ENCODE assay signal across 8 cellular contexts in genomic region chrX:119488749-119489148, GRCh38. TPM values are rescaled to one million over a fixed set of nuclear protein-coding genes. Genes with fewer than 3 reads are reported as not detected.
DNase-seq lines count a peak whose midpoint lies in the region; ATAC-seq and TF ChIP-seq lines count a peak whose summit lies in the region.

No MANE protein-coding gene starts in this region.

- H3K4me3 ChIP-seq in fibroblast of the aortic adventitia (ENCODE audit: low read depth, low read length) (no peak overlapping the region), trophoblast cell (ENCODE audit: low read depth, low read length) (no peak overlapping the region)

- H2BK12ac ChIP-seq in trophoblast cell (ENCODE audit: low read length), result no peak overlapping the region

- no peaks in the 10 kb centered on the region for H3K9me3 ChIP-seq in trophoblast cell (ENCODE audit: insufficient read depth, low read depth, low read length)

- H3K4ac ChIP-seq in trophoblast cell (ENCODE audit: low read depth, low read length), result no peak overlapping the region

- DNase-seq in activated T-cell treated with anti-CD3 and anti-CD28 coated beads for 4 hours, result peak; percentile 9
- no peak for DNase-seq in activated T-cell treated with anti-CD3 and anti-CD28 coated beads, Interleukin-2, amount 50 U/mL, for 1 hour
- peak; percentile 4 for DNase-seq in NCI-H1105 (lab: John Stamatoyannopoulos, UW)
- DNase-seq in activated CD4-positive, alpha-beta T cell treated with anti-CD3 and anti-CD28 coated beads for 48 hours, result peak; percentile 35
- DNase-seq in fibroblast of the aortic adventitia (ENCODE audit: low read depth), result peak; percentile 71
- DNase-seq in trophoblast cell, result peak; percentile 30 to 69

- no peak overlapping the region for H3K27ac ChIP-seq in trophoblast cell (ENCODE audit: low read depth, low read length)

- H2AK5ac ChIP-seq in trophoblast cell (ENCODE audit: low read length), result no peak overlapping the region

- H3K18ac ChIP-seq in trophoblast cell (ENCODE audit: low read length), result no peak overlapping the region

- H3K9ac ChIP-seq in trophoblast cell (ENCODE audit: low read length), result no peak overlapping the region

- ATAC-seq in HG02678 (IDR thresholded peaks at IDR 0.05; ENCODE audit: unreplicated experiment) (no peak), GM19035 (IDR thresholded peaks at IDR 0.05; ENCODE audit: unreplicated experiment) (no peak)

- peak; percentile 61 for TF ChIP-seq CTCF in fibroblast of the aortic adventitia (IDR thresholded peaks at IDR 0.05; ENCODE audit: insufficient read depth, low read length)

- H2AFZ ChIP-seq in trophoblast cell (ENCODE audit: insufficient read depth, low read length, poor library complexity), result no peak overlapping the region

- H3K79me1 ChIP-seq in trophoblast cell (ENCODE audit: low read length), result no peaks in the 10 kb centered on the region

- no peaks in the 10 kb centered on the region for H3K79me2 ChIP-seq in trophoblast cell (ENCODE audit: control insufficient read depth, insufficient read depth, low read length, poor library complexity)

- H3K4me1 ChIP-seq in trophoblast cell (ENCODE audit: control insufficient read depth in 1 of 2, insufficient read depth in 2 of 2, low read length in 2 of 2), result no peaks in the 10 kb centered on the region

- no peak overlapping the region for H3K4me2 ChIP-seq in trophoblast cell (ENCODE audit: low read length)

- no peak overlapping the region for H3K23ac ChIP-seq in trophoblast cell (ENCODE audit: low read length)

- no CpG with 5 or more reads among the region's 8 CpGs for WGBS in trophoblast cell (ENCODE audit: extremely low coverage, insufficient coverage, insufficient read length)

- H3K14ac ChIP-seq in trophoblast cell (ENCODE audit: low read length), result no peak overlapping the region

- H2BK120ac ChIP-seq in trophoblast cell (ENCODE audit: insufficient read depth, low read length, poor library complexity), result no peak overlapping the region

- H4K8ac ChIP-seq in trophoblast cell (ENCODE audit: low read depth, low read length), result no peak overlapping the region

- no peak overlapping the region for H2BK5ac ChIP-seq in trophoblast cell (ENCODE audit: low read depth, low read length, poor library complexity)

- H3K36me3 ChIP-seq in trophoblast cell (ENCODE audit: control insufficient read depth in 1 of 2, insufficient read depth in 2 of 2, low read length in 2 of 2), result no peaks in the 10 kb centered on the region

- no peak overlapping the region for H4K91ac ChIP-seq in trophoblast cell (ENCODE audit: low read depth, low read length)

- H4K12ac ChIP-seq in trophoblast cell (ENCODE audit: low read depth, low read length), result no peak overlapping the region

- H3K27me3 ChIP-seq in trophoblast cell (ENCODE audit: insufficient read depth, low read length), result no peaks in the 10 kb centered on the region

RNA-seq across cellular contexts. Expression of gene SLC25A5, which starts 20.5 kb away (rescaled TPM):
- 46.6 and 188 TPM in 2 replicates for total RNA-seq in fibroblast of the aortic adventitia (ENCODE audit: low replicate concordance)
- polyA plus RNA-seq in trophoblast cell (2013), result 273 and 285 TPM in 2 replicates
